26 cellular contexts compared by ENCODE assay signal in genomic region chr20:49729780-49730179, GRCh38. TPM values are rescaled to one million over a fixed set of nuclear protein-coding genes. Genes with fewer than 3 reads are reported as not detected.
DNase-seq lines count a peak whose midpoint lies in the region; ATAC-seq and TF ChIP-seq lines count a peak whose summit lies in the region.
"Had no signal": no experiment of that assay in that cellular context is flagged by ENCODE, and none has a peak within 500 bp of the region (broad histone marks: within the 10 kb centered on the region; RNA-seq: fewer than 3 reads in every experiment).

No MANE protein-coding gene starts in this region.

- H3K9me3 Mint-ChIP-seq in MCF 10A (ENCODE audit: unreplicated experiment) = no peaks in the 10 kb centered on the region

- BruUV-seq in MCF 10A (replicated peaks; lab: Mats Ljungman, UMichigan) = no TSS peak

- intact Hi-C loops in MCF 10A (cut with micrococcal nuclease) = no loop called here

- in situ Hi-C loops in astrocyte of the cerebellum (cut with HindIII; ENCODE audit: low sequenced_read_pairs) = no loop called here

- TF ChIP-seq CTCF in astrocyte of the cerebellum (IDR thresholded peaks at IDR 0.05; ENCODE audit: low read depth, low read length, missing control alignments) (no peak), foreskin fibroblast (IDR thresholded peaks at IDR 0.05; ENCODE audit: low read depth, low read length) (no peak), MCF 10A (IDR thresholded peaks at IDR 0.05; ENCODE audit: unreplicated experiment) (no peak)

- H3K27me3 Mint-ChIP-seq in MCF 10A (ENCODE audit: insufficient read depth, unreplicated experiment) = no peaks in the 10 kb centered on the region

- DNase-seq in GM04504 (ENCODE audit: low read depth) = peak; percentile 53
- peak; percentile 22 for DNase-seq in astrocyte of the cerebellum (ENCODE audit: low read depth)
- DNase-seq in foreskin fibroblast = peak; percentile 31 to 50
- DNase-seq in AML-193 (lab: John Stamatoyannopoulos, UW) = no peak
- DNase-seq in DMS53 treated with DMSO at 0.1 percent for 48 hours (lab: John Stamatoyannopoulos, UW; ENCODE audit: unreplicated experiment) = no peak
- no peak for DNase-seq in MCF 10A (ENCODE audit: unreplicated experiment)
- DNase-seq: activated CD4-positive, alpha-beta T cell treated with anti-CD3 and anti-CD28 coated beads, Interleukin-2, amount 50 U/mL, for 4 hours; activated CD8-positive, alpha-beta memory T cell treated with anti-CD3 and anti-CD28 coated beads, Interleukin-2, amount 50 U/mL, for 48 hours; activated effector memory CD4-positive, alpha-beta T cell treated with anti-CD3 and anti-CD28 coated beads, Interleukin-2, amount 50 U/mL, for 16 hours; caudate nucleus; head of caudate nucleus; Kasumi-1; naive thymus-derived CD4-positive, alpha-beta T cell; NCI-H1105; NCI-H2029 treated with DMSO at 0.1 percent for 48 hours; NCI-H510A; posterior cingulate gyrus; RPMI8226; SK-N-SH; stimulated activated CD4-positive, alpha-beta T cell treated with anti-CD3 and anti-CD28 coated beads, Interleukin-2, amount 100 ng/mL, for 48 hours; stimulated activated naive CD8-positive, alpha-beta T cell treated with anti-CD3 and anti-CD28 coated beads, Interleukin-15, Interleukin-2, amounts not matched to agents 100 U/mL and 50 U/mL, for 24 hours had no signal

- no peak for ATAC-seq in HG03520 (IDR thresholded peaks at IDR 0.05; ENCODE audit: unreplicated experiment)
- ATAC-seq: left lobe of liver; naive thymus-derived CD4-positive, alpha-beta T cell; stimulated activated naive CD8-positive, alpha-beta T cell treated with anti-CD3 and anti-CD28 coated beads, Interleukin-15, Interleukin-2, amounts not matched to agents 100 U/mL and 50 U/mL, for 24 hours had no signal

- CTCF ChIA-PET in MCF 10A (lab: Yijun Ruan, JAX) = interaction anchor here (1.7 kb wide), 1 partner anchor 116 kb away, joined by 6 read pairs; no protein-coding TSS in a partner anchor

- no peaks in the 10 kb centered on the region for H3K36me3 Mint-ChIP-seq in MCF 10A (ENCODE audit: insufficient read depth, unreplicated experiment)
- H3K36me3 Mint-ChIP-seq: CD14-positive monocyte; naive thymus-derived CD4-positive, alpha-beta T cell had no signal

- H3K4me3 ChIP-seq in astrocyte of the cerebellum (ENCODE audit: low read depth, low read length) = no peak overlapping the region
- no peak overlapping the region for H3K4me3 ChIP-seq in foreskin fibroblast (ENCODE audit: low read depth in 1 of 2, low read length in 2 of 2)
- H3K4me3 ChIP-seq: skin epidermis, tibial nerve had no signal

- H3K4me3 Mint-ChIP-seq in MCF 10A (ENCODE audit: unreplicated experiment) = no peak overlapping the region
- H3K4me3 Mint-ChIP-seq: CD14-positive monocyte; naive thymus-derived CD4-positive, alpha-beta T cell had no signal

- no peak overlapping the region for H3K27ac Mint-ChIP-seq in MCF 10A (ENCODE audit: low read depth, unreplicated experiment)
- H3K27ac Mint-ChIP-seq: naive thymus-derived CD4-positive, alpha-beta T cell had no signal

- POLR2A ChIA-PET in MCF 10A (lab: Yijun Ruan, JAX) = no interaction called here

- no peaks in the 10 kb centered on the region for H3K4me1 Mint-ChIP-seq in MCF 10A (ENCODE audit: insufficient read depth, unreplicated experiment)

RNA-seq across cellular contexts. Expression of gene B4GALT5, which starts 16.1 kb away (rescaled TPM):
- total RNA-seq in MCF 10A (2022) = 17.1 and 19.7 TPM in 2 replicates

Comparison
In these comparisons a context has a peak if more than half of its experiments do, and no peak if none do; other contexts are left out.
1. DNase-seq: peak in GM04504 (single experiment), astrocyte of the cerebellum (single experiment) and foreskin fibroblast (2 of 2); none in AML-193 (0 of 2), DMS53 treated with DMSO at 0.1 percent for 48 hours (single experiment) and MCF 10A (single experiment).